31 cellular contexts compared by ENCODE assay signal in the genomic region with DNA sequence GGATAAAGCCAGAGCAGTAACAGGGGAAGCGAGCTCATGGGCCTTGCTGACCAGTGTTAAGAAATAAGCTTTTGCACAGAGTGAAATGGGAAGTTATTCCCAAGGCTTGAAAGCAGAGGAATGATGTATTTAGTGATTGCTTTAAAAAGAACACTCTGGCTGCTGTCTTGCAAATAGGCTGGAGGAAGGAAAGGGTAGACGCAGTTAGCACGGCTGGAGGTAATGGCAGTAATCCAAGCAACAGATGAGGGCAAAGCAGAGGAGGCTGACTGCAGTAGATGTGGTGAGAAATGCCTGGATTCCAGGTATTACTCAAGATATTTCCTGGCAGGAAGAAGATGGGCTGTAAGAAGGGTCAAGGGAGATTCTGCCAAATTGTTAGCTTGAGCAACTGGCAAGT.
"Had no signal": no experiment of that assay in that cellular context is flagged by ENCODE, and none has a peak within 500 bp of the region (broad histone marks: within the 10 kb centered on the region; RNA-seq: fewer than 3 reads in every experiment).

No MANE protein-coding gene starts in this region.

- H3K36me3 ChIP-seq: heart left ventricle, right atrium auricular region, upper lobe of left lung, vagina had no signal

- H3K27me3 ChIP-seq: heart left ventricle, right atrium auricular region, upper lobe of left lung, vagina had no signal

- H3K4me2 ChIP-seq: smooth muscle cell had no signal

- H2AFZ ChIP-seq: parathyroid adenoma had no signal

- H3K9ac ChIP-seq: parathyroid adenoma had no signal

- FAIRE-seq: endothelial cell of umbilical vein had no signal

- ATAC-seq: activated CD4-positive, CD25-positive, alpha-beta regulatory T cell treated with anti-CD3 and anti-CD28 coated beads, Interleukin-2, amount 50 U/mL, for 24 hours; heart left ventricle; stimulated activated memory B cell treated with anti-CD40 and anti-IgM and Interleukin-4, amounts not matched to agents 10 μg/mL and 1 μg/mL and 100 μg/mL, for 72 hours; stimulated activated naive CD8-positive, alpha-beta T cell treated with anti-CD3 and anti-CD28 coated beads, Interleukin-15, amount 100 ng/mL, for 72 hours had no signal

- H3K9me3 ChIP-seq: heart left ventricle, right atrium auricular region, upper lobe of left lung, vagina had no signal

- DNase-seq: activated CD4-positive, alpha-beta T cell treated with anti-CD3 and anti-CD28 coated beads for 48 hours; activated CD4-positive, alpha-beta T cell treated with anti-CD3 and anti-CD28 coated beads, Interleukin-2, amount 50 U/mL, for 48 hours; activated CD8-positive, alpha-beta memory T cell treated with anti-CD3 and anti-CD28 coated beads for 24 hours; activated effector memory CD4-positive, alpha-beta T cell treated with Interleukin-2 at 50 U/mL for 16 hours; activated naive CD4-positive, alpha-beta T cell treated with Interleukin-2 at 50 U/mL for 16 hours; anterior cingulate cortex; cortex of kidney; foreskin fibroblast; heart left ventricle; hypothalamus; immature natural killer cell; naive B cell; nephron progenitor cell; occipital lobe; stimulated activated CD4-positive, alpha-beta T cell treated with anti-CD3 and anti-CD28 coated beads, Interleukin-1b, Interleukin-23, amount 100 ng/mL, for 48 hours; stimulated activated CD4-positive, alpha-beta T cell treated with anti-CD3 and anti-CD28 coated beads, Interleukin-4, amount 100 ng/mL, for 4 hours; stimulated activated CD8-positive, alpha-beta memory T cell treated with anti-CD3 and anti-CD28 coated beads, Interleukin-4, amount 100 ng/mL, for 48 hours; stimulated activated naive CD8-positive, alpha-beta T cell treated with anti-CD3 and anti-CD28 coated beads, Interleukin-15, amount 100 ng/mL, for 72 hours; T-helper 1 cell; upper lobe of left lung had no signal

- H3K36me3 Mint-ChIP-seq: activated naive CD8-positive, alpha-beta T cell; immature natural killer cell; mesothelial cell of epicardium; naive B cell; stimulated activated memory B cell treated with anti-CD40 and anti-IgM and Interleukin-4, amounts not matched to agents 10 μg/mL and 1 μg/mL and 100 μg/mL, for 72 hours had no signal

- H3K27ac Mint-ChIP-seq: activated naive CD8-positive, alpha-beta T cell; immature natural killer cell; mesothelial cell of epicardium; naive B cell; nephron progenitor cell; stimulated activated memory B cell treated with anti-CD40 and anti-IgM and Interleukin-4, amounts not matched to agents 10 μg/mL and 1 μg/mL and 100 μg/mL, for 72 hours; stimulated activated naive CD8-positive, alpha-beta T cell treated with anti-CD3 and anti-CD28 coated beads, Interleukin-15, amount 100 ng/mL, for 72 hours; T-helper 2 cell treated with Interferon-gamma antibody and Interleukin-4, amounts not matched to agents 5 μg/mL and 100 μg/mL, for 36 hours had no signal

- H3K4me3 Mint-ChIP-seq: activated naive CD8-positive, alpha-beta T cell; central memory CD8-positive, alpha-beta T cell; immature natural killer cell; mesothelial cell of epicardium; naive B cell; nephron progenitor cell; stimulated activated memory B cell treated with anti-CD40 and anti-IgM and Interleukin-4, amounts not matched to agents 10 μg/mL and 1 μg/mL and 100 μg/mL, for 72 hours; stimulated activated naive CD8-positive, alpha-beta T cell treated with anti-CD3 and anti-CD28 coated beads, Interleukin-15, amount 100 ng/mL, for 72 hours; T-helper 2 cell treated with Interferon-gamma antibody and Interleukin-4, amounts not matched to agents 5 μg/mL and 100 μg/mL, for 36 hours had no signal

- H3K4me1 Mint-ChIP-seq: central memory CD8-positive, alpha-beta T cell; immature natural killer cell; naive B cell; stimulated activated memory B cell treated with anti-CD40 and anti-IgM and Interleukin-4, amounts not matched to agents 10 μg/mL and 1 μg/mL and 100 μg/mL, for 72 hours; stimulated activated naive CD8-positive, alpha-beta T cell treated with anti-CD3 and anti-CD28 coated beads, Interleukin-15, amount 100 ng/mL, for 72 hours had no signal

- H3K9me3 Mint-ChIP-seq: mesothelial cell of epicardium, nephron progenitor cell had no signal

- H3K27ac ChIP-seq: heart left ventricle, parathyroid adenoma, right atrium auricular region, upper lobe of left lung, vagina had no signal

- H3K4me1 ChIP-seq: heart left ventricle, parathyroid adenoma, right atrium auricular region, upper lobe of left lung, vagina had no signal

- H3K4me3 ChIP-seq: heart left ventricle, right atrium auricular region, smooth muscle cell, upper lobe of left lung, vagina had no signal

- H3K79me2 ChIP-seq: parathyroid adenoma had no signal

- H3K27me3 Mint-ChIP-seq: activated naive CD8-positive, alpha-beta T cell; central memory CD8-positive, alpha-beta T cell; naive B cell; stimulated activated memory B cell treated with anti-CD40 and anti-IgM and Interleukin-4, amounts not matched to agents 10 μg/mL and 1 μg/mL and 100 μg/mL, for 72 hours; stimulated activated naive CD8-positive, alpha-beta T cell treated with anti-CD3 and anti-CD28 coated beads, Interleukin-15, amount 100 ng/mL, for 72 hours had no signal
